ENCODE assay signal across 30 cellular contexts in genomic region chr2:195003926-195004325, GRCh38.
"Had no signal": no experiment of that assay in that cellular context is flagged by ENCODE, and none has a peak within 500 bp of the region (broad histone marks: within the 10 kb centered on the region; RNA-seq: fewer than 3 reads in every experiment).

No MANE protein-coding gene starts in this region.

- H3K4me3 Mint-ChIP-seq: activated CD4-positive, alpha-beta memory T cell treated with anti-CD3 and anti-CD28 coated beads, Interleukin-2, amount 10 ng/mL, durations not matched to agents 7 days and 5 days; activated CD4-positive, alpha-beta T cell treated with anti-CD3 and anti-CD28 coated beads, Interleukin-2, amount 10 ng/mL, durations not matched to agents 7 days and 5 days; activated naive CD8-positive, alpha-beta T cell; activated T-cell treated with anti-CD3 and anti-CD28 coated beads, Interleukin-2, amount 50 U/mL, for 24 hours; activated T-cell treated with anti-CD3 and anti-CD28 coated beads, Interleukin-2, amount 50 U/mL, for 72 hours; central memory CD8-positive, alpha-beta T cell; dendritic cell treated with granulocyte-macrophage colony-stimulating factor and Interleukin-4, amounts not matched to agents 40 ng/mL and 50 ng/mL, for 4 days; effector memory CD8-positive, alpha-beta T cell; T-helper 17 cell; T-helper 2 cell treated with Interferon-gamma antibody and Interleukin-4, amounts not matched to agents 5 μg/mL and 100 μg/mL, for 36 hours had no signal

- H3K4me3 ChIP-seq: coronary artery, esophagus muscularis mucosa had no signal

- H3K36me3 Mint-ChIP-seq: activated naive CD8-positive, alpha-beta T cell had no signal

- DNase-seq: activated CD4-positive, alpha-beta memory T cell treated with anti-CD3 and anti-CD28 coated beads, Interleukin-2, amount 10 ng/mL, durations not matched to agents 7 days and 5 days; activated CD4-positive, alpha-beta T cell treated with anti-CD3 and anti-CD28 coated beads for 4 hours; activated CD4-positive, alpha-beta T cell treated with anti-CD3 and anti-CD28 coated beads, Interleukin-2, amount 10 ng/mL, durations not matched to agents 7 days and 5 days; activated CD4-positive, alpha-beta T cell treated with anti-CD3 and anti-CD28 coated beads, Interleukin-2, amount 50 U/mL, for 4 hours; activated CD4-positive, CD25-positive, alpha-beta regulatory T cell; activated CD4-positive, CD25-positive, alpha-beta regulatory T cell treated with anti-CD3 and anti-CD28 coated beads, Interleukin-2, amount 50 U/mL, for 72 hours; activated CD8-positive, alpha-beta memory T cell treated with anti-CD3 and anti-CD28 coated beads, Interleukin-2, amount 50 U/mL, for 48 hours; activated gamma-delta T cell; activated naive CD4-positive, alpha-beta T cell; activated naive CD4-positive, alpha-beta T cell treated with anti-CD3 and anti-CD28 coated beads, Interleukin-2, amount 50 U/mL, for 16 hours; activated T-cell treated with anti-CD3 and anti-CD28 coated beads for 4 hours; activated T-cell treated with anti-CD3 and anti-CD28 coated beads, Interleukin-2, amount 50 U/mL, for 24 hours; activated T-cell treated with anti-CD3 and anti-CD28 coated beads, Interleukin-2, amount 50 U/mL, for 72 hours; amniotic stem cell; anterior cingulate cortex; brain microvascular endothelial cell; effector CD4-positive, alpha-beta T cell; effector memory CD8-positive, alpha-beta T cell; erythroblast; foreskin fibroblast; head of caudate nucleus; T-helper 1 cell; T-helper 17 cell; T1000 had no signal

- ATAC-seq: activated T-cell treated with anti-CD3 and anti-CD28 coated beads, Interleukin-2, amount 50 U/mL, for 72 hours; effector memory CD8-positive, alpha-beta T cell; T-helper 17 cell had no signal

- H3K4me1 Mint-ChIP-seq: activated CD4-positive, alpha-beta memory T cell treated with anti-CD3 and anti-CD28 coated beads, Interleukin-2, amount 10 ng/mL, durations not matched to agents 7 days and 5 days; activated CD4-positive, alpha-beta T cell treated with anti-CD3 and anti-CD28 coated beads, Interleukin-2, amount 10 ng/mL, durations not matched to agents 7 days and 5 days; central memory CD8-positive, alpha-beta T cell; T-helper 17 cell had no signal

- H3K27me3 Mint-ChIP-seq: central memory CD8-positive, alpha-beta T cell; dendritic cell treated with granulocyte-macrophage colony-stimulating factor and Interleukin-4, amounts not matched to agents 40 ng/mL and 50 ng/mL, for 4 days; effector memory CD8-positive, alpha-beta T cell had no signal

- H3K9me3 Mint-ChIP-seq: activated CD4-positive, alpha-beta memory T cell treated with anti-CD3 and anti-CD28 coated beads, Interleukin-2, amount 10 ng/mL, durations not matched to agents 7 days and 5 days; activated CD4-positive, alpha-beta T cell treated with anti-CD3 and anti-CD28 coated beads, Interleukin-2, amount 10 ng/mL, durations not matched to agents 7 days and 5 days; activated T-cell treated with anti-CD3 and anti-CD28 coated beads, Interleukin-2, amount 50 U/mL, for 24 hours; activated T-cell treated with anti-CD3 and anti-CD28 coated beads, Interleukin-2, amount 50 U/mL, for 72 hours; central memory CD8-positive, alpha-beta T cell; dendritic cell treated with granulocyte-macrophage colony-stimulating factor and Interleukin-4, amounts not matched to agents 40 ng/mL and 50 ng/mL, for 4 days; effector memory CD8-positive, alpha-beta T cell; T-helper 2 cell treated with Interferon-gamma antibody and Interleukin-4, amounts not matched to agents 5 μg/mL and 100 μg/mL, for 36 hours had no signal

- H3K27ac Mint-ChIP-seq: activated CD4-positive, alpha-beta memory T cell treated with anti-CD3 and anti-CD28 coated beads, Interleukin-2, amount 10 ng/mL, durations not matched to agents 7 days and 5 days; activated CD4-positive, alpha-beta T cell treated with anti-CD3 and anti-CD28 coated beads, Interleukin-2, amount 10 ng/mL, durations not matched to agents 7 days and 5 days; activated naive CD8-positive, alpha-beta T cell; activated T-cell treated with anti-CD3 and anti-CD28 coated beads, Interleukin-2, amount 50 U/mL, for 24 hours; activated T-cell treated with anti-CD3 and anti-CD28 coated beads, Interleukin-2, amount 50 U/mL, for 72 hours; dendritic cell treated with granulocyte-macrophage colony-stimulating factor and Interleukin-4, amounts not matched to agents 40 ng/mL and 50 ng/mL, for 4 days; effector memory CD8-positive, alpha-beta T cell; T-helper 17 cell; T-helper 2 cell treated with Interferon-gamma antibody and Interleukin-4, amounts not matched to agents 5 μg/mL and 100 μg/mL, for 36 hours had no signal
